ENCODE assay signal across 19 cellular contexts in the genomic region with DNA sequence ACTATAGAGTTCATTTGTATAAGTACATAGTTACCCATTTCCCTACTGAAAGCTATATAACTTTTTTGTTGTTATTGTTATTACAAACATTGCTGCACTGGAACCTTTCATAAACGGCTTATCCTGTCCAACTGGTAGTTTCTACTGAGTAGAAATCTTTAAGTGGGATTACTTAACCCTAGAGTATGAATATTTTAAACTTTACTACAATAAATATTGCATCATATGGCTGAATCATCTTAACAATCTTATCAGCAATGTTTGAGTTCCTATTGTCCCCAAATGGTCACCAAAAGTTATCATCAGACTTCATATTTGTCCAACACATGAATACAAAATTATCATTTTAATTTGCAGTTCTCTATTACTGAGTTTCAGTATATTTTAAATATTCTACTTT. TPM values are rescaled to one million over a fixed set of nuclear protein-coding genes. Genes with fewer than 3 reads are reported as not detected.
DNase-seq lines count a peak whose midpoint lies in the region; ATAC-seq and TF ChIP-seq lines count a peak whose summit lies in the region.
"Had no signal": no experiment of that assay in that cellular context is flagged by ENCODE, and none has a peak within 500 bp of the region (broad histone marks: within the 10 kb centered on the region; RNA-seq: fewer than 3 reads in every experiment).

No MANE protein-coding gene starts in this region.

- no peak overlapping the region for H3K23ac ChIP-seq in IMR-90 (ENCODE audit: low read depth, low read length)

- no peak for TF ChIP-seq CTCF in IMR-90 (conservative IDR thresholded peaks at IDR 0.05; ENCODE audit: low read depth, low read length)
- no peak for TF ChIP-seq CTCF in PC-9 (conservative IDR thresholded peaks at IDR 0.05)

- no peak overlapping the region for H2BK5ac ChIP-seq in IMR-90 (ENCODE audit: low read depth, low read length, poor library complexity, severe bottlenecking)

- no peaks in the 10 kb centered on the region for H3K9me2 ChIP-seq in PC-9 (ENCODE audit: insufficient read depth)
- H3K9me2 ChIP-seq: SK-N-SH had no signal

- BruUV-seq in IMR-90 (replicated peaks; lab: Mats Ljungman, UMichigan) (no TSS peak), PC-9 (replicated peaks; lab: Mats Ljungman, UMichigan) (no TSS peak)

- WGBS in IMR-90 (ENCODE audit: extremely low coverage in 2 of 2, insufficient read length in 1 of 2), 2 experiments, result no CpG with 5 or more reads among the region's 1 CpG

- H3K27me3 ChIP-seq in IMR-90 (ENCODE audit: control insufficient read depth, insufficient read depth, low read length), result no peaks in the 10 kb centered on the region
- no peaks in the 10 kb centered on the region for H3K27me3 ChIP-seq in PC-9 (ENCODE audit: insufficient read depth, low read depth)
- H3K27me3 ChIP-seq: Peyer's patch had no signal

- H3K4me1 ChIP-seq in IMR-90 (ENCODE audit: control insufficient read depth, insufficient read depth, low read length) (no peaks in the 10 kb centered on the region), PC-9 (replicated peaks; ENCODE audit: insufficient read depth) (no peaks in the 10 kb centered on the region)
- H3K4me1 ChIP-seq: Peyer's patch had no signal

- no peak overlapping the region for H2BK20ac ChIP-seq in IMR-90 (ENCODE audit: low read depth, low read length)

- H2BK120ac ChIP-seq in IMR-90 (ENCODE audit: low read depth, low read length), result no peak overlapping the region

- CTCF ChIA-PET in IMR-90 (lab: Yijun Ruan, JAX) (no interaction called here), PC-9 (lab: Charles Lee) (no interaction called here)

- no peak overlapping the region for H4K5ac ChIP-seq in IMR-90 (ENCODE audit: low read depth, low read length)

- no peak for TF ChIP-seq POLR2A in IMR-90 (IDR thresholded peaks at IDR 0.05; ENCODE audit: low read depth, low read length)

- POLR2A ChIA-PET in IMR-90 (lab: Charles Lee; ENCODE audit: unreplicated experiment), result no interaction called here
- POLR2A ChIA-PET in PC-9 (lab: Charles Lee; ENCODE audit: unreplicated experiment), result no interaction called here

- H2AK9ac ChIP-seq in IMR-90 (replicated peaks; ENCODE audit: low read depth, low read length, poor library complexity), result no peak overlapping the region

- H3K9ac ChIP-seq in IMR-90 (ENCODE audit: low read depth, low read length), result no peak overlapping the region
- H3K9ac ChIP-seq: SK-N-SH had no signal

- intact Hi-C loops in IMR-90 (cut with micrococcal nuclease), result no loop called here
- intact Hi-C loops in PC-9 (cut with micrococcal nuclease; ENCODE audit: unreplicated experiment), result loop anchor here (10.0 kb wide), 1 partner anchor 984 kb away; no protein-coding TSS in a partner anchor

- H4K20me1 ChIP-seq in IMR-90 (ENCODE audit: insufficient read depth, low read length) (no peaks in the 10 kb centered on the region), PC-9 (ENCODE audit: insufficient read depth) (no peaks in the 10 kb centered on the region)

- in situ Hi-C loops in IMR-90 (cut with MboI; ENCODE audit: low sequenced_read_pairs), result no loop called here

- H3K79me1 ChIP-seq in IMR-90 (ENCODE audit: low read depth in 1 of 2, low read length in 2 of 2), result peaks cover 19 to 30% of the 10 kb centered on the region in 2 experiments

- peak overlapping the region; percentile 45; the same call in 1 of the 2 replicates for H3K27ac ChIP-seq in IMR-90 (ENCODE audit: insufficient read depth, low read length)
- no peak overlapping the region for H3K27ac ChIP-seq in PC-9
- H3K27ac ChIP-seq: Peyer's patch had no signal

- H3K4me2 ChIP-seq in IMR-90 (ENCODE audit: low read depth, low read length) (no peak overlapping the region), PC-9 (0 out of 2 replicates have a peak overlapping the region, but pooled peaks have one; percentile 13)
- H3K4me2 ChIP-seq: SK-N-SH had no signal

- no peak overlapping the region for H2BK15ac ChIP-seq in IMR-90 (ENCODE audit: low read depth, low read length)

- H3K36me3 ChIP-seq in IMR-90 (ENCODE audit: control insufficient read depth, insufficient read depth, low read length), result no peaks in the 10 kb centered on the region
- no peaks in the 10 kb centered on the region for H3K36me3 ChIP-seq in PC-9 (ENCODE audit: low read depth)
- H3K36me3 ChIP-seq: Peyer's patch had no signal

- H3K4ac ChIP-seq in IMR-90 (ENCODE audit: low read depth, low read length), result no peak overlapping the region

- peak; percentile 6 for DNase-seq in EH (ENCODE audit: low read depth)
- peak; percentile 30 for DNase-seq in IMR-90
- peak in 1 of 2 experiments; percentile 41 for DNase-seq in PC-9
- no peak for DNase-seq in AG08396 (ENCODE audit: low spot score)
- no peak for DNase-seq in Kasumi-1 (lab: John Stamatoyannopoulos, UW)
- no peak for DNase-seq in DMS 273 (lab: John Stamatoyannopoulos, UW; ENCODE audit: unreplicated experiment)
- no peak for DNase-seq in middle frontal gyrus (ENCODE audit: extremely low spot score, low spot score)
- DNase-seq: Calu3; CD4-positive, alpha-beta memory T cell; KBM-7; NCI-H1417; NCI-H187 treated with DMSO at 0.1 percent for 48 hours; NCI-H446 treated with DMSO at 0.1 percent for 48 hours; Peyer's patch; SK-N-SH; T-cell had no signal

- TF ChIP-seq RAD21 in IMR-90 (IDR thresholded peaks at IDR 0.05; ENCODE audit: low read length), result no peak

- dilution Hi-C loops in IMR-90 (cut with HindIII; ENCODE audit: low sequenced_read_pairs, unreplicated experiment), result no loop called here

- H4K8ac ChIP-seq in IMR-90 (ENCODE audit: low read depth in 2 of 2, low read length in 2 of 2), result no peak overlapping the region

- no peak overlapping the region for H3K4me3 ChIP-seq in IMR-90 (ENCODE audit: insufficient read depth, low read depth, low read length)
- H3K4me3 ChIP-seq in PC-9, result no peak overlapping the region
- H3K4me3 ChIP-seq: Peyer's patch had no signal

- H3F3A ChIP-seq in PC-9 (ENCODE audit: insufficient read depth, low read depth), result no peaks in the 10 kb centered on the region

- H2AK5ac ChIP-seq in IMR-90 (ENCODE audit: low read depth, low read length), result no peak overlapping the region

- H3K9me1 ChIP-seq in IMR-90 (ENCODE audit: insufficient read depth, low read length), result no peaks in the 10 kb centered on the region; the same call in 1 of the 2 replicates

- H3K9me3 ChIP-seq in IMR-90 (ENCODE audit: control insufficient read depth, insufficient read depth, low read length) (peaks cover 2% of the 10 kb centered on the region; the same call in 1 of the 2 replicates), PC-9 (ENCODE audit: insufficient read depth, low read depth) (peaks cover 2% of the 10 kb centered on the region; the same call in 1 of the 2 replicates)
- H3K9me3 ChIP-seq: Peyer's patch had no signal

- H3K14ac ChIP-seq in IMR-90 (replicated peaks; ENCODE audit: low read depth, low read length), result no peak overlapping the region

- H4K91ac ChIP-seq in IMR-90 (ENCODE audit: insufficient read depth, low read depth, low read length), result no peak overlapping the region

- ATAC-seq in IMR-90 (ENCODE audit: low read depth) (peak; percentile 57), esophagus mucosa (peak; percentile 44)
- ATAC-seq: HCT116, Right ventricle myocardium inferior, T-cell had no signal

- H3K18ac ChIP-seq in IMR-90 (ENCODE audit: low read depth, low read length), result no peak overlapping the region

- H3K79me2 ChIP-seq in PC-9 (ENCODE audit: low read depth), result no peaks in the 10 kb centered on the region

- no peak overlapping the region for H3K56ac ChIP-seq in IMR-90 (ENCODE audit: extremely low read depth, insufficient read depth, low read length)

- H2AFZ ChIP-seq in IMR-90 (replicated peaks; ENCODE audit: low read length, poor library complexity) (no peak overlapping the region), PC-9 (no peak overlapping the region)

TF ChIP-seq in IMR-90, 13 proteins besides CTCF, POLR2A, EP300 and RAD21:
- TF ChIP-seq RFX5 (IDR thresholded peaks at IDR 0.05; ENCODE audit: low read depth, low read length) (no peak), MAZ (IDR thresholded peaks at IDR 0.05; ENCODE audit: borderline replicate concordance, low read depth, low read length) (no peak), MAFK (IDR thresholded peaks at IDR 0.05; ENCODE audit: low read depth, low read length) (no peak), RCOR1 (IDR thresholded peaks at IDR 0.05; ENCODE audit: insufficient replicate concordance, low read length) (no peak), CEBPB (IDR thresholded peaks at IDR 0.05; ENCODE audit: low read depth, low read length) (peak; percentile 87), MXI1 (IDR thresholded peaks at IDR 0.05; ENCODE audit: borderline replicate concordance, low read depth, low read length) (no peak), SMC3 (IDR thresholded peaks at IDR 0.05; ENCODE audit: low read depth, low read length) (no peak), BHLHE40 (IDR thresholded peaks at IDR 0.05; ENCODE audit: low read depth, low read length) (no peak)

RNA-seq across cellular contexts. Expression of a gene that starts 40.5 kb away (rescaled TPM):
- 5.0 and 11.4 TPM in 2 replicates for total RNA-seq in IMR-90 (2012; rRNA removed)
- polyA plus RNA-seq in IMR-90 (2012; rRNA removed), result 1.3 and 2.1 TPM in 2 replicates
- polyA plus RNA-seq in IMR-90 (2012; cell fraction: cytosol; rRNA removed), result 2.1 and 3.2 TPM in 2 replicates
- polyA plus RNA-seq in IMR-90 (2012; cell fraction: nucleus; rRNA removed; ENCODE audit: low replicate concordance), result 2.2 and 3.1 TPM in 2 replicates
- 13.8 and 22.9 TPM in 2 replicates for total RNA-seq in PC-9 (2021)
- 10.0 TPM for total RNA-seq in esophagus mucosa

Comparison
In these comparisons a context has a peak if more than half of its experiments do, and no peak if none do; other contexts are left out.
1. DNase-seq: peak in EH (single experiment) and IMR-90 (single experiment); none in AG08396 (single experiment), Kasumi-1 (0 of 2), DMS 273 (single experiment) and middle frontal gyrus (single experiment).